Comparison of ENCODE assay signal across 29 cellular contexts in the genomic region with DNA sequence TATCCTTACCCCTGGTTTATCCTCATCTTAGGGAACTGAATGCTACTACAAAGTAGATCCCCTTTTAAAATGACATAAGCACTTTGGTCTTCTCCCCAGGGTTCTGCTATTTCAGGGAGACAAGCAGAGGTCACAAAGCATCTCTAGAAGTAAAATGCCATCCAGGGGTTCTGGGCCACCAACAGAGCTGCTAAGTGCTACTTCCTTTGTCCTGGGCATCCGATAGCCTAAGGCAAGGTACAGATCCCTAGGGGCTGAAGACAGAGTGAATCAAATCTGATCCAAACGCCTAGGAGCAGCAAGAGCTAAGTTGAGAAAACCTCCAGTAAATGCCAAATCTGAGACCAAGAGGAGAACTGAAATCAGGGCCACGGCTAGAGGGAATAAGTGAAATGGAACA.
"Had no signal": no experiment of that assay in that cellular context is flagged by ENCODE, and none has a peak within 500 bp of the region (broad histone marks: within the 10 kb centered on the region; RNA-seq: fewer than 3 reads in every experiment).

No MANE protein-coding gene starts in this region.

- ATAC-seq: left colon; left lung; mucosa of descending colon; naive thymus-derived CD4-positive, alpha-beta T cell; natural killer cell treated with Interleukin-12 subunit alpha and Interleukin-12 subunit beta and Interleukin-15 and Interleukin-18, amount 100 ng/mL, for 72 hours; pancreas; right cardiac atrium; sciatic nerve; stimulated activated naive B cell treated with anti-CD40 and anti-IgM and Interleukin-4, amounts not matched to agents 10 μg/mL and 1 μg/mL and 100 μg/mL, for 72 hours; stimulated activated naive CD8-positive, alpha-beta T cell treated with anti-CD3 and anti-CD28 coated beads, Interleukin-15, Interleukin-2, amounts not matched to agents 100 U/mL and 50 U/mL, for 24 hours had no signal

- H3K27ac ChIP-seq: left lung, pancreas, prostate gland, skin epidermis, stomach, testis, thyroid gland, transverse colon, upper lobe of left lung, vagina had no signal

- DNase-seq: hypothalamus; immature natural killer cell; kidney; left colon; left lung; midbrain; mucosa of descending colon; naive thymus-derived CD4-positive, alpha-beta T cell; pancreas; posterior cingulate gyrus; retina; right cardiac atrium; stimulated activated CD4-positive, alpha-beta T cell treated with anti-CD3 and anti-CD28 coated beads, Interleukin-12 subunit alpha, Interleukin-12 subunit beta, amount 100 ng/mL, for 4 hours; stimulated activated CD4-positive, alpha-beta T cell treated with anti-CD3 and anti-CD28 coated beads, Interleukin-15, amount 100 ng/mL, for 24 hours; stimulated activated CD4-positive, alpha-beta T cell treated with anti-CD3 and anti-CD28 coated beads, Interleukin-2, amount 100 ng/mL, for 24 hours; stimulated activated CD4-positive, alpha-beta T cell treated with anti-CD3 and anti-CD28 coated beads, Interleukin-4, amount 100 ng/mL, for 1 hour; stimulated activated naive B cell treated with anti-CD40 and anti-IgM and Interleukin-4, amounts not matched to agents 10 μg/mL and 1 μg/mL and 100 μg/mL, for 72 hours; stimulated activated naive CD8-positive, alpha-beta T cell treated with anti-CD3 and anti-CD28 coated beads, Interleukin-15, Interleukin-2, amounts not matched to agents 100 U/mL and 50 U/mL, for 24 hours; stomach; testis; thyroid gland; transverse colon; upper lobe of left lung had no signal

- H3K27me3 ChIP-seq: left lung, pancreas, stomach, testis, thyroid gland, transverse colon, upper lobe of left lung, vagina had no signal

- H3K4me3 Mint-ChIP-seq: immature natural killer cell; naive thymus-derived CD4-positive, alpha-beta T cell; natural killer cell treated with Interleukin-12 subunit alpha and Interleukin-12 subunit beta and Interleukin-15 and Interleukin-18, amount 100 ng/mL, for 72 hours; stimulated activated naive B cell treated with anti-CD40 and anti-IgM and Interleukin-4, amounts not matched to agents 10 μg/mL and 1 μg/mL and 100 μg/mL, for 72 hours had no signal

- H3K36me3 ChIP-seq: left lung, pancreas, prostate gland, stomach, thyroid gland, transverse colon, upper lobe of left lung, vagina had no signal

- H3K27me3 Mint-ChIP-seq: stimulated activated naive B cell treated with anti-CD40 and anti-IgM and Interleukin-4, amounts not matched to agents 10 μg/mL and 1 μg/mL and 100 μg/mL, for 72 hours had no signal

- H3K9me3 ChIP-seq: left lung, mucosa of descending colon, pancreas, prostate gland, stomach, testis, thyroid gland, transverse colon, upper lobe of left lung, vagina had no signal

- H3K36me3 Mint-ChIP-seq: immature natural killer cell; naive thymus-derived CD4-positive, alpha-beta T cell; natural killer cell treated with Interleukin-12 subunit alpha and Interleukin-12 subunit beta and Interleukin-15 and Interleukin-18, amount 100 ng/mL, for 72 hours; stimulated activated naive B cell treated with anti-CD40 and anti-IgM and Interleukin-4, amounts not matched to agents 10 μg/mL and 1 μg/mL and 100 μg/mL, for 72 hours had no signal

- H3K4me1 Mint-ChIP-seq: immature natural killer cell; naive thymus-derived CD4-positive, alpha-beta T cell; stimulated activated naive B cell treated with anti-CD40 and anti-IgM and Interleukin-4, amounts not matched to agents 10 μg/mL and 1 μg/mL and 100 μg/mL, for 72 hours had no signal

- H3K4me3 ChIP-seq: left lung, lung, mucosa of descending colon, pancreas, prostate gland, skin epidermis, stomach, testis, thyroid gland, transverse colon, upper lobe of left lung, vagina had no signal

- H3K4me1 ChIP-seq: left lung, pancreas, prostate gland, stomach, testis, thyroid gland, transverse colon, upper lobe of left lung, vagina had no signal

- H3K9me3 Mint-ChIP-seq: natural killer cell treated with Interleukin-12 subunit alpha and Interleukin-12 subunit beta and Interleukin-15 and Interleukin-18, amount 100 ng/mL, for 72 hours had no signal

- H3K27ac Mint-ChIP-seq: immature natural killer cell; naive thymus-derived CD4-positive, alpha-beta T cell; natural killer cell treated with Interleukin-12 subunit alpha and Interleukin-12 subunit beta and Interleukin-15 and Interleukin-18, amount 100 ng/mL, for 72 hours; stimulated activated naive B cell treated with anti-CD40 and anti-IgM and Interleukin-4, amounts not matched to agents 10 μg/mL and 1 μg/mL and 100 μg/mL, for 72 hours had no signal
